Comparison of ENCODE assay signal across 7 cellular contexts in genomic region chr19:28727133-28727834, GRCh38.
DNase-seq lines count a peak whose midpoint lies in the region; ATAC-seq and TF ChIP-seq lines count a peak whose summit lies in the region.

No MANE protein-coding gene starts in this region.

- CTCF ChIA-PET in PC-9 (lab: Charles Lee), result no interaction called here

- TF ChIP-seq EP300 in esophagus muscularis mucosa (IDR thresholded peaks at IDR 0.05), result no peak

- no TSS peak for BruUV-seq in PC-9 (replicated peaks; lab: Mats Ljungman, UMichigan)

- TF ChIP-seq POLR2A in esophagus muscularis mucosa (IDR thresholded peaks at IDR 0.05; ENCODE audit: low read depth) (no peak), esophagus squamous epithelium (IDR thresholded peaks at IDR 0.05) (no peak)

- no peak overlapping the region for H3K4me2 ChIP-seq in PC-9

- H3K79me2 ChIP-seq in PC-9 (ENCODE audit: low read depth), result no peaks in the 10 kb centered on the region

- H3K36me3 ChIP-seq in esophagus muscularis mucosa (no peaks in the 10 kb centered on the region), esophagus squamous epithelium (no peaks in the 10 kb centered on the region), PC-9 (ENCODE audit: low read depth) (no peaks in the 10 kb centered on the region)

- H3K27ac ChIP-seq in esophagus muscularis mucosa (replicated peaks in 1 of 4) (no peak overlapping the region), esophagus squamous epithelium (no peak overlapping the region), PC-9 (no peak overlapping the region)

- H3K4me1 ChIP-seq in esophagus muscularis mucosa (peaks cover 0 to 11% (median 9%) of the 10 kb centered on the region in 4 donors), esophagus squamous epithelium (peaks cover 0 to 12% (median 0%) of the 10 kb centered on the region in 3 donors), PC-9 (replicated peaks; ENCODE audit: insufficient read depth) (no peaks in the 10 kb centered on the region)

- WGBS in esophagus muscularis mucosa, result 45% methylated on average over 24 of the region's 69 CpGs
- 40 to 88% methylated on average over 3 to 21 of the region's 69 CpGs for WGBS in esophagus squamous epithelium, 2 donors

- peak; percentile 93 for DNase-seq in OCI-M2 (lab: John Stamatoyannopoulos, UW; ENCODE audit: unreplicated experiment)
- DNase-seq in esophagus muscularis mucosa (ENCODE audit: extremely low spot score), result no peak
- DNase-seq in retina, result peak; percentile 72
- no peak for DNase-seq in esophagus squamous epithelium (lab: John Stamatoyannopoulos, UW)
- no peak for DNase-seq in PC-9

- intact Hi-C loops in esophagus muscularis mucosa (cut with DNase I) (no loop called here), esophagus squamous epithelium (cut with DNase I) (no loop called here), PC-9 (cut with micrococcal nuclease; ENCODE audit: unreplicated experiment) (no loop called here)

- no peaks in the 10 kb centered on the region for H3F3A ChIP-seq in PC-9 (ENCODE audit: insufficient read depth, low read depth)

- POLR2A ChIA-PET in PC-9 (lab: Charles Lee; ENCODE audit: unreplicated experiment), result no interaction called here

- no peak for TF ChIP-seq CTCF in esophagus muscularis mucosa (IDR thresholded peaks at IDR 0.05)
- TF ChIP-seq CTCF in esophagus squamous epithelium (IDR thresholded peaks at IDR 0.05), result no peak
- TF ChIP-seq CTCF in PC-9 (conservative IDR thresholded peaks at IDR 0.05), result no peak

- H3K4me3 ChIP-seq in esophagus muscularis mucosa, result peak overlapping the region in 3 of 4 donors; percentile 7 to 13 (median 12)
- H3K4me3 ChIP-seq in esophagus squamous epithelium, result peak overlapping the region in 1 of 4 donors; percentile 21
- H3K4me3 ChIP-seq in PC-9, result no peak overlapping the region

- no peak overlapping the region for H2AFZ ChIP-seq in PC-9

- no peaks in the 10 kb centered on the region for H4K20me1 ChIP-seq in PC-9 (ENCODE audit: insufficient read depth)

- no peaks in the 10 kb centered on the region for H3K9me2 ChIP-seq in PC-9 (ENCODE audit: insufficient read depth)

- peaks cover 0 to 53% (median 10%) of the 10 kb centered on the region in 4 donors for H3K27me3 ChIP-seq in esophagus muscularis mucosa
- peaks cover 0 to 51% (median 0%) of the 10 kb centered on the region in 4 donors for H3K27me3 ChIP-seq in esophagus squamous epithelium
- peaks cover 45% of the 10 kb centered on the region for H3K27me3 ChIP-seq in PC-9 (ENCODE audit: insufficient read depth, low read depth)

- no peaks in the 10 kb centered on the region for H3K9me3 ChIP-seq in esophagus muscularis mucosa
- H3K9me3 ChIP-seq in esophagus squamous epithelium, result peaks cover 0 to 5% (median 0%) of the 10 kb centered on the region in 3 donors
- no peaks in the 10 kb centered on the region for H3K9me3 ChIP-seq in PC-9 (ENCODE audit: insufficient read depth, low read depth)

- peak; percentile 81 for ATAC-seq in GM18907 (IDR thresholded peaks at IDR 0.05; ENCODE audit: unreplicated experiment)
- no peak for ATAC-seq in HG03571 (IDR thresholded peaks at IDR 0.05; ENCODE audit: unreplicated experiment)

Comparison
In these comparisons a context has a peak if more than half of its experiments do, and no peak if none do; other contexts are left out.
1. DNase-seq: peak in OCI-M2 (single experiment) and retina (single experiment); none in esophagus muscularis mucosa (single experiment), esophagus squamous epithelium (single experiment) and PC-9 (0 of 2).